Comparison of ENCODE assay signal across 16 cellular contexts in genomic region chr20:51484141-51484815, GRCh38. TPM values are rescaled to one million over a fixed set of nuclear protein-coding genes. Genes with fewer than 3 reads are reported as not detected.
DNase-seq lines count a peak whose midpoint lies in the region; ATAC-seq and FAIRE-seq lines count a peak whose summit lies in the region.
"Had no signal": no experiment of that assay in that cellular context is flagged by ENCODE, and none has a peak within 500 bp of the region (broad histone marks: within the 10 kb centered on the region; RNA-seq: fewer than 3 reads in every experiment).

No MANE protein-coding gene starts in this region.

- no peak overlapping the region for H2BK5ac ChIP-seq in neuronal stem cell (ENCODE audit: low read length)

- peaks cover 54% of the 10 kb centered on the region for H3K4me1 Mint-ChIP-seq in T-helper 2 cell treated with Interferon-gamma antibody and Interleukin-4, amounts not matched to agents 5 μg/mL and 100 μg/mL, for 36 hours (ENCODE audit: low read depth)
- H3K4me1 Mint-ChIP-seq in activated naive CD8-positive, alpha-beta T cell treated with anti-CD3 and anti-CD28 coated beads, Interleukin-2, amount 50 U/mL, for 24 hours: peaks cover 88% of the 10 kb centered on the region

- H2AK5ac ChIP-seq in neuronal stem cell (ENCODE audit: low read depth, low read length): peak overlapping the region; percentile 48

- no peak overlapping the region for H3K9ac ChIP-seq in neuronal stem cell (ENCODE audit: low read depth, low read length, poor library complexity)

- no peak for ATAC-seq in activated naive CD8-positive, alpha-beta T cell treated with anti-CD3 and anti-CD28 coated beads, Interleukin-2, amount 50 U/mL, for 24 hours
- ATAC-seq in GM18907 (IDR thresholded peaks at IDR 0.05; ENCODE audit: unreplicated experiment): no peak
- ATAC-seq in HG03175 (IDR thresholded peaks at IDR 0.05; ENCODE audit: unreplicated experiment): no peak
- ATAC-seq: left lung, Right ventricle myocardium inferior had no signal

- H3K36me3 ChIP-seq in neuronal stem cell (replicated peaks in 1 of 2; ENCODE audit: control insufficient read depth in 2 of 2, insufficient read depth in 2 of 2, low read length in 2 of 2): no peaks in the 10 kb centered on the region
- H3K36me3 ChIP-seq: brain microvascular endothelial cell, left lung, thoracic aorta had no signal

- no peaks in the 10 kb centered on the region for H3K27me3 Mint-ChIP-seq in T-helper 2 cell treated with Interferon-gamma antibody and Interleukin-4, amounts not matched to agents 5 μg/mL and 100 μg/mL, for 36 hours (ENCODE audit: low read depth)
- no peaks in the 10 kb centered on the region for H3K27me3 Mint-ChIP-seq in activated naive CD8-positive, alpha-beta T cell treated with anti-CD3 and anti-CD28 coated beads, Interleukin-2, amount 50 U/mL, for 24 hours

- H3K27me3 ChIP-seq in neuronal stem cell (ENCODE audit: control insufficient read depth in 3 of 3, insufficient read depth in 3 of 3, low read depth in 1 of 3, low read length in 3 of 3): no peaks in the 10 kb centered on the region
- H3K27me3 ChIP-seq: brain microvascular endothelial cell, left lung had no signal

- DNase-seq in T-helper 2 cell treated with Interferon-gamma antibody and Interleukin-4, amounts not matched to agents 5 μg/mL and 100 μg/mL, for 36 hours (ENCODE audit: low spot score): no peak
- no peak for DNase-seq in T-helper 2 cell
- DNase-seq in HTR-8/SVneo (ENCODE audit: insufficient read length, low spot score): no peak
- no peak for DNase-seq in activated naive CD8-positive, alpha-beta T cell treated with anti-CD3 and anti-CD28 coated beads, Interleukin-2, amount 50 U/mL, for 24 hours
- no peak for DNase-seq in neuronal stem cell (ENCODE audit: low spot score)
- no peak for DNase-seq in glomerular visceral epithelial cell (ENCODE audit: extremely low spot score)
- DNase-seq: activated CD4-positive, alpha-beta T cell treated with anti-CD3 and anti-CD28 coated beads for 1 hour; activated gamma-delta T cell; brain microvascular endothelial cell; left lung; MM.1S; NCI-H82 had no signal

- H2BK15ac ChIP-seq in neuronal stem cell (ENCODE audit: low read length): no peak overlapping the region

- no peak overlapping the region for H2BK120ac ChIP-seq in neuronal stem cell (ENCODE audit: low read depth, low read length)

- no peak overlapping the region for H3K4me3 ChIP-seq in neuronal stem cell (ENCODE audit: low read length in 2 of 2)
- H3K4me3 ChIP-seq: left lung, thoracic aorta had no signal

- no CpG with 5 or more reads among the region's 16 CpGs for WGBS in neuronal stem cell (ENCODE audit: extremely low coverage in 2 of 2, insufficient read length in 2 of 2, insufficient replicate concordance in 1 of 2), 2 donors

- no peak overlapping the region for H3K27ac ChIP-seq in neuronal stem cell (replicated peaks; ENCODE audit: low read length)
- H3K27ac ChIP-seq: brain microvascular endothelial cell, left lung, thoracic aorta had no signal

- H3K18ac ChIP-seq in neuronal stem cell (ENCODE audit: low read length): no peak overlapping the region

- FAIRE-seq in HTR-8/SVneo (lab: Jason Lieb, UNC): peak; percentile 85

- no peak overlapping the region for H3K4me2 ChIP-seq in neuronal stem cell (ENCODE audit: insufficient read depth, low read length, poor library complexity, severe bottlenecking)

- no peak overlapping the region for H3K23ac ChIP-seq in neuronal stem cell (ENCODE audit: low read depth, low read length, poor library complexity)

- H2BK12ac ChIP-seq in neuronal stem cell (ENCODE audit: low read length): no peak overlapping the region

- peak overlapping the region; percentile 46 for H3K27ac Mint-ChIP-seq in T-helper 2 cell treated with Interferon-gamma antibody and Interleukin-4, amounts not matched to agents 5 μg/mL and 100 μg/mL, for 36 hours
- H3K27ac Mint-ChIP-seq in activated naive CD8-positive, alpha-beta T cell treated with anti-CD3 and anti-CD28 coated beads, Interleukin-2, amount 50 U/mL, for 24 hours: peak overlapping the region; percentile 75

- peaks cover 0 to 5% of the 10 kb centered on the region in 2 donors for H3K4me1 ChIP-seq in neuronal stem cell (ENCODE audit: control insufficient read depth in 2 of 2, insufficient read depth in 1 of 2, low read depth in 1 of 2, low read length in 2 of 2)
- H3K4me1 ChIP-seq: left lung had no signal

- no peak overlapping the region for H3K4ac ChIP-seq in neuronal stem cell (ENCODE audit: low read length)

- no peak overlapping the region for H3K4me3 Mint-ChIP-seq in T-helper 2 cell treated with Interferon-gamma antibody and Interleukin-4, amounts not matched to agents 5 μg/mL and 100 μg/mL, for 36 hours
- H3K4me3 Mint-ChIP-seq in activated naive CD8-positive, alpha-beta T cell treated with anti-CD3 and anti-CD28 coated beads, Interleukin-2, amount 50 U/mL, for 24 hours: no peak overlapping the region

- no peaks in the 10 kb centered on the region for H3K79me1 ChIP-seq in neuronal stem cell (ENCODE audit: low read depth, low read length)

- H3K36me3 Mint-ChIP-seq in T-helper 2 cell treated with Interferon-gamma antibody and Interleukin-4, amounts not matched to agents 5 μg/mL and 100 μg/mL, for 36 hours (ENCODE audit: low read depth): peaks cover 58% of the 10 kb centered on the region
- peaks cover 54% of the 10 kb centered on the region for H3K36me3 Mint-ChIP-seq in activated naive CD8-positive, alpha-beta T cell treated with anti-CD3 and anti-CD28 coated beads, Interleukin-2, amount 50 U/mL, for 24 hours (ENCODE audit: low read depth)

- no peaks in the 10 kb centered on the region for H3K9me3 Mint-ChIP-seq in T-helper 2 cell treated with Interferon-gamma antibody and Interleukin-4, amounts not matched to agents 5 μg/mL and 100 μg/mL, for 36 hours
- H3K9me3 Mint-ChIP-seq in activated naive CD8-positive, alpha-beta T cell treated with anti-CD3 and anti-CD28 coated beads, Interleukin-2, amount 50 U/mL, for 24 hours: no peaks in the 10 kb centered on the region

- no peak overlapping the region for H3K14ac ChIP-seq in neuronal stem cell (ENCODE audit: low read length)

- H4K8ac ChIP-seq in neuronal stem cell (ENCODE audit: low read depth, low read length): no peak overlapping the region

- no peak overlapping the region for H4K91ac ChIP-seq in neuronal stem cell (ENCODE audit: low read depth, low read length, poor library complexity)

- no peak overlapping the region for H2AFZ ChIP-seq in neuronal stem cell (ENCODE audit: low read length)

- no peaks in the 10 kb centered on the region for H3K9me3 ChIP-seq in neuronal stem cell (replicated peaks in 1 of 2; ENCODE audit: control insufficient read depth in 2 of 2, insufficient read depth in 1 of 2, low read depth in 1 of 2, low read length in 2 of 2)
- H3K9me3 ChIP-seq: left lung, thoracic aorta had no signal

RNA-seq across cellular contexts. Expression of gene NFATC2, which starts 58.2 kb away (rescaled TPM):
- 0.67 TPM for polyA plus RNA-seq in neuronal stem cell (2013, experiment 1 of 2)
- 0.76 TPM for polyA plus RNA-seq in neuronal stem cell (2013, experiment 2 of 2)
